ENCODE assay signal across 18 cellular contexts in genomic region chr10:121831237-121831636, GRCh38.
A peak's percentile ranks its signal among the peaks of the same experiment; 100 is the strongest.
DNase-seq lines count a peak whose midpoint lies in the region; ATAC-seq and TF ChIP-seq lines count a peak whose summit lies in the region.
"Had no signal": no experiment of that assay in that cellular context is flagged by ENCODE, and none has a peak within 500 bp of the region (broad histone marks: within the 10 kb centered on the region; RNA-seq: fewer than 3 reads in every experiment).

No MANE protein-coding gene starts in this region.

- no peaks in the 10 kb centered on the region for H3K27me3 Mint-ChIP-seq in activated naive CD4-positive, alpha-beta T cell treated with anti-CD3 and anti-CD28 coated beads, Interleukin-2, amount 50 U/mL, for 24 hours
- no peaks in the 10 kb centered on the region for H3K27me3 Mint-ChIP-seq in activated naive CD4-positive, alpha-beta T cell treated with anti-CD3 and anti-CD28 coated beads for 36 hours (ENCODE audit: low read depth)
- no peaks in the 10 kb centered on the region for H3K27me3 Mint-ChIP-seq in T-helper 17 cell
- no peaks in the 10 kb centered on the region for H3K27me3 Mint-ChIP-seq in natural killer cell treated with Interleukin-12 subunit alpha and Interleukin-12 subunit beta and Interleukin-15 and Interleukin-18, amount 100 ng/mL, for 72 hours
- H3K27me3 Mint-ChIP-seq: CD4-positive, alpha-beta memory T cell had no signal

- no peaks in the 10 kb centered on the region for H3K9me3 ChIP-seq in HEK293 (ENCODE audit: control insufficient read depth, insufficient read depth, low read depth, low read length)
- no peaks in the 10 kb centered on the region for H3K9me3 ChIP-seq in T-helper 17 cell (ENCODE audit: control insufficient read depth, low read length, poor library complexity, severe bottlenecking)
- no peaks in the 10 kb centered on the region for H3K9me3 ChIP-seq in hepatocyte (ENCODE audit: low read depth)
- H3K9me3 ChIP-seq: BLaER1 had no signal

- no peaks in the 10 kb centered on the region for H3K9me3 Mint-ChIP-seq in activated naive CD4-positive, alpha-beta T cell treated with anti-CD3 and anti-CD28 coated beads, Interleukin-2, amount 50 U/mL, for 24 hours
- no peaks in the 10 kb centered on the region for H3K9me3 Mint-ChIP-seq in activated naive CD4-positive, alpha-beta T cell treated with anti-CD3 and anti-CD28 coated beads for 36 hours
- H3K9me3 Mint-ChIP-seq in natural killer cell treated with Interleukin-12 subunit alpha and Interleukin-12 subunit beta and Interleukin-15 and Interleukin-18, amount 100 ng/mL, for 72 hours = no peaks in the 10 kb centered on the region
- H3K9me3 Mint-ChIP-seq: CD14-positive monocyte; CD4-positive, alpha-beta memory T cell had no signal

- ATAC-seq in T-helper 17 cell (no peak), GM18511 (IDR thresholded peaks at IDR 0.05; ENCODE audit: unreplicated experiment) (no peak), foreskin keratinocyte (no peak)
- no peak for ATAC-seq in natural killer cell treated with Interleukin-12 subunit alpha and Interleukin-12 subunit beta and Interleukin-15 and Interleukin-18, amount 100 ng/mL, for 72 hours
- ATAC-seq: HCT116 had no signal

- H2AFZ ChIP-seq in hepatocyte = no peak overlapping the region

- CTCF ChIA-PET in activated naive CD4-positive, alpha-beta T cell treated with anti-CD3 and anti-CD28 coated beads for 36 hours (lab: Charles Lee) = interaction anchor here (2.4 kb wide), 1 partner anchor 56 kb away, joined by 8 read pairs; no protein-coding TSS in a partner anchor
- CTCF ChIA-PET in HEK293 (lab: Yijun Ruan, JAX) = interaction anchor here (0.9 to 2.0 kb wide), 4 partner anchors 8 to 882 kb away, joined by 3 to 7 read pairs (median 5); no protein-coding TSS in a partner anchor

- no peak for TF ChIP-seq CTCF in HEK293 (tag by site-specific recombination; IDR thresholded peaks at IDR 0.05)
- no peak for TF ChIP-seq CTCF in hepatocyte (IDR thresholded peaks at IDR 0.05; ENCODE audit: poor library complexity)
- no peak for TF ChIP-seq CTCF in foreskin keratinocyte (conservative IDR thresholded peaks at IDR 0.05)

- peak overlapping the region; percentile 82 for H3K27ac Mint-ChIP-seq in activated naive CD4-positive, alpha-beta T cell treated with anti-CD3 and anti-CD28 coated beads, Interleukin-2, amount 50 U/mL, for 24 hours
- H3K27ac Mint-ChIP-seq in activated naive CD4-positive, alpha-beta T cell treated with anti-CD3 and anti-CD28 coated beads for 36 hours = no peak overlapping the region
- peak overlapping the region; percentile 2 for H3K27ac Mint-ChIP-seq in T-helper 17 cell
- H3K27ac Mint-ChIP-seq in natural killer cell treated with Interleukin-12 subunit alpha and Interleukin-12 subunit beta and Interleukin-15 and Interleukin-18, amount 100 ng/mL, for 72 hours = no peak overlapping the region
- H3K27ac Mint-ChIP-seq: CD14-positive monocyte had no signal

- no peak overlapping the region for H3K4me3 Mint-ChIP-seq in activated naive CD4-positive, alpha-beta T cell treated with anti-CD3 and anti-CD28 coated beads, Interleukin-2, amount 50 U/mL, for 24 hours
- H3K4me3 Mint-ChIP-seq in activated naive CD4-positive, alpha-beta T cell treated with anti-CD3 and anti-CD28 coated beads for 36 hours = no peak overlapping the region
- H3K4me3 Mint-ChIP-seq in T-helper 17 cell = no peak overlapping the region
- no peak overlapping the region for H3K4me3 Mint-ChIP-seq in natural killer cell treated with Interleukin-12 subunit alpha and Interleukin-12 subunit beta and Interleukin-15 and Interleukin-18, amount 100 ng/mL, for 72 hours
- H3K4me3 Mint-ChIP-seq: CD14-positive monocyte; CD4-positive, alpha-beta memory T cell had no signal

- H3K27me3 ChIP-seq in hepatocyte (no peaks in the 10 kb centered on the region), foreskin keratinocyte (no peaks in the 10 kb centered on the region)
- H3K27me3 ChIP-seq: BLaER1 had no signal

- H3K4me1 Mint-ChIP-seq in activated naive CD4-positive, alpha-beta T cell treated with anti-CD3 and anti-CD28 coated beads, Interleukin-2, amount 50 U/mL, for 24 hours = no peaks in the 10 kb centered on the region
- H3K4me1 Mint-ChIP-seq in activated naive CD4-positive, alpha-beta T cell treated with anti-CD3 and anti-CD28 coated beads for 36 hours (ENCODE audit: low read depth) = peaks cover 2% of the 10 kb centered on the region
- H3K4me1 Mint-ChIP-seq in T-helper 17 cell = no peaks in the 10 kb centered on the region
- no peaks in the 10 kb centered on the region for H3K4me1 Mint-ChIP-seq in natural killer cell treated with Interleukin-12 subunit alpha and Interleukin-12 subunit beta and Interleukin-15 and Interleukin-18, amount 100 ng/mL, for 72 hours (ENCODE audit: low read depth in 2 of 2)
- H3K4me1 Mint-ChIP-seq: CD14-positive monocyte; CD4-positive, alpha-beta memory T cell had no signal

- intact Hi-C loops in activated naive CD4-positive, alpha-beta T cell treated with anti-CD3 and anti-CD28 coated beads for 36 hours (cut with micrococcal nuclease) = no loop called here

- WGBS in hepatocyte (ENCODE audit: low lambda C conversion rate, missing lambda C conversion rate) = 72% methylated on average over 6 of the region's 6 CpGs

- peaks cover 5 to 8% of the 10 kb centered on the region in 2 experiments; a peak in 2 of 3 replicates for H3K36me3 ChIP-seq in HEK293 (ENCODE audit: control insufficient read depth in 2 of 2, insufficient read depth in 1 of 2, low read length in 2 of 2)
- H3K36me3 ChIP-seq in hepatocyte (replicated peaks; ENCODE audit: insufficient read depth, low read depth) = no peaks in the 10 kb centered on the region

- POLR2A ChIA-PET in HEK293 (lab: Yijun Ruan, JAX) = no interaction called here

- H3K4me3 ChIP-seq in HEK293 (ENCODE audit: low read depth, low read length) (no peak overlapping the region), hepatocyte (no peak overlapping the region)
- H3K4me3 ChIP-seq: BLaER1 had no signal

- no peak for DNase-seq in activated naive CD4-positive, alpha-beta T cell treated with anti-CD3 and anti-CD28 coated beads for 36 hours
- no peak for DNase-seq in T-helper 17 cell
- DNase-seq in hepatocyte (ENCODE audit: low spot score) = no peak
- no peak for DNase-seq in natural killer cell treated with Interleukin-12 subunit alpha and Interleukin-12 subunit beta and Interleukin-15 and Interleukin-18, amount 100 ng/mL, for 72 hours (ENCODE audit: low spot score)
- no peak for DNase-seq in foreskin keratinocyte
- DNase-seq: Calu3; CD4-positive, alpha-beta memory T cell; DMS79 treated with DMSO at 0.1 percent for 48 hours; GF-D8; GOT3; H7 had no signal

- no peak overlapping the region for H3K4me2 ChIP-seq in hepatocyte
- H3K4me2 ChIP-seq: BLaER1 had no signal

- no peak overlapping the region for H3K27ac ChIP-seq in HEK293 (ENCODE audit: extremely low read depth, low read depth, low read length)
- peak overlapping the region; percentile 15 for H3K27ac ChIP-seq in hepatocyte
- H3K27ac ChIP-seq in foreskin keratinocyte = no peak overlapping the region
- H3K27ac ChIP-seq: 22Rv1, BLaER1 had no signal

- no peaks in the 10 kb centered on the region for H3K79me2 ChIP-seq in hepatocyte

- H4K20me1 ChIP-seq in hepatocyte (ENCODE audit: insufficient read depth, poor library complexity, severe bottlenecking) = no peaks in the 10 kb centered on the region
- H4K20me1 ChIP-seq: BLaER1 had no signal

- H3K4me1 ChIP-seq in HEK293 (ENCODE audit: control insufficient read depth, insufficient read depth, low read length) = peaks cover 36% of the 10 kb centered on the region
- peaks cover 21% of the 10 kb centered on the region for H3K4me1 ChIP-seq in hepatocyte (ENCODE audit: insufficient read depth)
- no peaks in the 10 kb centered on the region for H3K4me1 ChIP-seq in foreskin keratinocyte
- H3K4me1 ChIP-seq: BLaER1 had no signal

- no peaks in the 10 kb centered on the region for H3K9me2 ChIP-seq in hepatocyte (replicated peaks; ENCODE audit: insufficient read depth)

- peaks cover 55% of the 10 kb centered on the region for H3K36me3 Mint-ChIP-seq in activated naive CD4-positive, alpha-beta T cell treated with anti-CD3 and anti-CD28 coated beads, Interleukin-2, amount 50 U/mL, for 24 hours
- peaks cover 39% of the 10 kb centered on the region for H3K36me3 Mint-ChIP-seq in activated naive CD4-positive, alpha-beta T cell treated with anti-CD3 and anti-CD28 coated beads for 36 hours (ENCODE audit: low read depth)
- H3K36me3 Mint-ChIP-seq in T-helper 17 cell (ENCODE audit: low read depth) = peaks cover 12% of the 10 kb centered on the region
- peaks cover 14% of the 10 kb centered on the region for H3K36me3 Mint-ChIP-seq in natural killer cell treated with Interleukin-12 subunit alpha and Interleukin-12 subunit beta and Interleukin-15 and Interleukin-18, amount 100 ng/mL, for 72 hours

TF ChIP-seq in HEK293, 187 proteins besides CTCF, POLR2A, EP300 and RAD21 (continues in another document):
- TF ChIP-seq HIC1 (tag by site-specific recombination; IDR thresholded peaks at IDR 0.05) (no peak), ZNF488 (tag by site-specific recombination; IDR thresholded peaks at IDR 0.05) (no peak), ZNF600 (tag by site-specific recombination; IDR thresholded peaks at IDR 0.05) (peak; percentile 64), TRIM28 (IDR thresholded peaks at IDR 0.05; ENCODE audit: borderline replicate concordance, low read length) (0 out of 2 replicates have a peak, but pooled peaks have one; percentile 1), ZNF792 (tag by site-specific recombination; IDR thresholded peaks at IDR 0.05) (no peak), ZNF548 (tag by site-specific recombination; IDR thresholded peaks at IDR 0.05) (no peak)

Comparison
In these comparisons a context has a peak if more than half of its experiments do, and no peak if none do; other contexts are left out.
1. H3K27ac Mint-ChIP-seq: peak in activated naive CD4-positive, alpha-beta T cell treated with anti-CD3 and anti-CD28 coated beads, Interleukin-2, amount 50 U/mL, for 24 hours (single experiment) and T-helper 17 cell (single experiment); none in activated naive CD4-positive, alpha-beta T cell treated with anti-CD3 and anti-CD28 coated beads for 36 hours (single experiment) and natural killer cell treated with Interleukin-12 subunit alpha and Interleukin-12 subunit beta and Interleukin-15 and Interleukin-18, amount 100 ng/mL, for 72 hours (0 of 2).